ENCODE assay signal across 16 cellular contexts in genomic region chr5:56986631-56986957, GRCh38. TPM values are rescaled to one million over a fixed set of nuclear protein-coding genes. Genes with fewer than 3 reads are reported as not detected.
DNase-seq lines count a peak whose midpoint lies in the region; ATAC-seq and TF ChIP-seq lines count a peak whose summit lies in the region.
"Had no signal": no experiment of that assay in that cellular context is flagged by ENCODE, and none has a peak within 500 bp of the region (broad histone marks: within the 10 kb centered on the region; RNA-seq: fewer than 3 reads in every experiment).

No MANE protein-coding gene starts in this region.

- H3K36me3 ChIP-seq in RWPE2 (ENCODE audit: low read depth): no peaks in the 10 kb centered on the region
- H3K36me3 ChIP-seq: suprapubic skin had no signal

- peaks cover 2% of the 10 kb centered on the region for H3K4me1 Mint-ChIP-seq in glutamatergic neuron (ENCODE audit: low read depth, unreplicated experiment)

- peak; percentile 38 for ATAC-seq in GM19397 (IDR thresholded peaks at IDR 0.05; ENCODE audit: unreplicated experiment)
- ATAC-seq in HG03097 (IDR thresholded peaks at IDR 0.05; ENCODE audit: low FRiP score, unreplicated experiment): peak; percentile 37
- peak; percentile 73 for ATAC-seq in RWPE2 (ENCODE audit: low read depth)
- ATAC-seq: A549, left cardiac atrium had no signal

- H3K27ac ChIP-seq in RWPE2 (ENCODE audit: poor library complexity, severe bottlenecking): no peak overlapping the region
- H3K27ac ChIP-seq: A549, suprapubic skin, VCaP had no signal

- H3K4me1 ChIP-seq in RWPE2 (ENCODE audit: insufficient read depth, poor library complexity, severe bottlenecking): no peaks in the 10 kb centered on the region
- H3K4me1 ChIP-seq: A549, suprapubic skin had no signal

- peaks cover 1% of the 10 kb centered on the region for H3K27me3 Mint-ChIP-seq in glutamatergic neuron (ENCODE audit: unreplicated experiment)
- H3K27me3 Mint-ChIP-seq: activated T-cell treated with anti-CD3 and anti-CD28 coated beads, Interleukin-2, amount 50 U/mL, for 24 hours had no signal

- H3K9me3 Mint-ChIP-seq in glutamatergic neuron (ENCODE audit: unreplicated experiment): no peaks in the 10 kb centered on the region
- H3K9me3 Mint-ChIP-seq: activated T-cell treated with anti-CD3 and anti-CD28 coated beads, Interleukin-2, amount 50 U/mL, for 24 hours had no signal

- DNase-seq in ACHN: peak; percentile 79
- no peak for DNase-seq in RWPE2 (ENCODE audit: low spot score)
- DNase-seq in SHP77 (lab: John Stamatoyannopoulos, UW): no peak
- no peak for DNase-seq in glutamatergic neuron
- no peak for DNase-seq in stimulated activated CD4-positive, alpha-beta T cell treated with anti-CD3 and anti-CD28 coated beads, Interleukin-4, amount 100 ng/mL, for 4 hours
- DNase-seq in anterior cingulate cortex (lab: John Stamatoyannopoulos, UW): no peak
- DNase-seq: activated T-cell treated with anti-CD3 and anti-CD28 coated beads, Interleukin-2, amount 50 U/mL, for 24 hours; left cardiac atrium; NCI-H1417 treated with DMSO at 0.1 percent for 48 hours; occipital lobe; stimulated activated CD4-positive, alpha-beta T cell treated with anti-CD3 and anti-CD28 coated beads, Interleukin-1b, Interleukin-23, amount 100 ng/mL, for 48 hours had no signal

- no peak overlapping the region for H3K4me3 ChIP-seq in RWPE2 (ENCODE audit: severe bottlenecking)
- H3K4me3 ChIP-seq: A549, suprapubic skin had no signal

- no peak for TF ChIP-seq CTCF in RWPE2 (IDR thresholded peaks at IDR 0.05; ENCODE audit: poor library complexity, severe bottlenecking)
- no peak for TF ChIP-seq CTCF in glutamatergic neuron (IDR thresholded peaks at IDR 0.05; ENCODE audit: partially characterized antibody, unreplicated experiment)

- H3K36me3 Mint-ChIP-seq in glutamatergic neuron (ENCODE audit: unreplicated experiment): no peaks in the 10 kb centered on the region

- H3K9me3 ChIP-seq in RWPE2 (ENCODE audit: severe bottlenecking): no peaks in the 10 kb centered on the region
- H3K9me3 ChIP-seq: A549, suprapubic skin had no signal

- H3K4me3 Mint-ChIP-seq in glutamatergic neuron (ENCODE audit: unreplicated experiment): no peak overlapping the region
- H3K4me3 Mint-ChIP-seq: activated T-cell treated with anti-CD3 and anti-CD28 coated beads, Interleukin-2, amount 50 U/mL, for 24 hours had no signal

- H3K27me3 ChIP-seq in RWPE2 (ENCODE audit: insufficient read depth, poor library complexity, severe bottlenecking): no peaks in the 10 kb centered on the region
- H3K27me3 ChIP-seq: suprapubic skin had no signal

- H3K27ac Mint-ChIP-seq in glutamatergic neuron (ENCODE audit: unreplicated experiment): no peak overlapping the region
- H3K27ac Mint-ChIP-seq: activated T-cell treated with anti-CD3 and anti-CD28 coated beads, Interleukin-2, amount 50 U/mL, for 24 hours had no signal

- in situ Hi-C loops in ACHN (cut with HindIII; ENCODE audit: low pct_ligation_motif_present, low pct_unique_long_range_greater_than_20kb, low sequenced_read_pairs): no loop called here

RNA-seq across cellular contexts. Expression of gene MIER3, which starts 34.7 kb away (rescaled TPM):
- total RNA-seq in glutamatergic neuron (ENCODE audit: unreplicated experiment): 41.3 TPM
